16 cellular contexts compared by ENCODE assay signal in genomic region chr15:66476535-66476934, GRCh38. TPM values are rescaled to one million over a fixed set of nuclear protein-coding genes. Genes with fewer than 3 reads are reported as not detected.
DNase-seq lines count a peak whose midpoint lies in the region; ATAC-seq and TF ChIP-seq lines count a peak whose summit lies in the region.
"Had no signal": no experiment of that assay in that cellular context is flagged by ENCODE, and none has a peak within 500 bp of the region (broad histone marks: within the 10 kb centered on the region; RNA-seq: fewer than 3 reads in every experiment).

No MANE protein-coding gene starts in this region.

- no peaks in the 10 kb centered on the region for H3K27me3 Mint-ChIP-seq in activated T-cell treated with anti-CD3 and anti-CD28 coated beads, Interleukin-2, amount 50 U/mL, for 24 hours
- no peaks in the 10 kb centered on the region for H3K27me3 Mint-ChIP-seq in WTC11 (ENCODE audit: low read depth)
- H3K27me3 Mint-ChIP-seq in effector memory CD8-positive, alpha-beta T cell: no peaks in the 10 kb centered on the region
- no peaks in the 10 kb centered on the region for H3K27me3 Mint-ChIP-seq in stimulated activated naive B cell treated with anti-CD40 and anti-IgM and Interleukin-4, amounts not matched to agents 10 μg/mL and 1 μg/mL and 100 μg/mL, for 72 hours

- DNase-seq in activated T-cell treated with anti-CD3 and anti-CD28 coated beads, Interleukin-2, amount 50 U/mL, for 24 hours: no peak
- DNase-seq in activated T-cell treated with anti-CD3 and anti-CD28 coated beads, Interleukin-2, amount 50 U/mL, for 48 hours: no peak
- DNase-seq in WTC11 (ENCODE audit: low spot score) (no peak), NCI-H345 (lab: John Stamatoyannopoulos, UW) (no peak), NCI-H774 (lab: John Stamatoyannopoulos, UW) (no peak)
- no peak for DNase-seq in effector memory CD8-positive, alpha-beta T cell
- no peak for DNase-seq in stimulated activated naive B cell treated with anti-CD40 and anti-IgM and Interleukin-4, amounts not matched to agents 10 μg/mL and 1 μg/mL and 100 μg/mL, for 72 hours
- DNase-seq: body of pancreas; COR-L47; NCI-H2107; pancreas; Peyer's patch; stimulated activated naive CD4-positive, alpha-beta T cell; uterus had no signal

- H3K9me3 Mint-ChIP-seq in activated T-cell treated with anti-CD3 and anti-CD28 coated beads, Interleukin-2, amount 50 U/mL, for 24 hours: no peaks in the 10 kb centered on the region
- no peaks in the 10 kb centered on the region for H3K9me3 Mint-ChIP-seq in WTC11
- H3K9me3 Mint-ChIP-seq in effector memory CD8-positive, alpha-beta T cell: no peaks in the 10 kb centered on the region
- no peaks in the 10 kb centered on the region for H3K9me3 Mint-ChIP-seq in stimulated activated naive B cell treated with anti-CD40 and anti-IgM and Interleukin-4, amounts not matched to agents 10 μg/mL and 1 μg/mL and 100 μg/mL, for 72 hours

- ATAC-seq in WTC11 (no peak), GM21367 (IDR thresholded peaks at IDR 0.05; ENCODE audit: unreplicated experiment) (no peak)
- no peak for ATAC-seq in effector memory CD8-positive, alpha-beta T cell (replicated peaks)
- no peak for ATAC-seq in stimulated activated naive B cell treated with anti-CD40 and anti-IgM and Interleukin-4, amounts not matched to agents 10 μg/mL and 1 μg/mL and 100 μg/mL, for 72 hours (replicated peaks)
- ATAC-seq: body of pancreas, GM12878, pancreas had no signal

- peaks cover 39% of the 10 kb centered on the region for H3K36me3 Mint-ChIP-seq in activated T-cell treated with anti-CD3 and anti-CD28 coated beads, Interleukin-2, amount 50 U/mL, for 24 hours (ENCODE audit: low read depth)
- peaks cover 11% of the 10 kb centered on the region for H3K36me3 Mint-ChIP-seq in WTC11
- peaks cover 7% of the 10 kb centered on the region for H3K36me3 Mint-ChIP-seq in effector memory CD8-positive, alpha-beta T cell (ENCODE audit: insufficient read depth)
- H3K36me3 Mint-ChIP-seq in stimulated activated naive B cell treated with anti-CD40 and anti-IgM and Interleukin-4, amounts not matched to agents 10 μg/mL and 1 μg/mL and 100 μg/mL, for 72 hours: peaks cover 25 to 34% of the 10 kb centered on the region in 2 donors

- H3K4me1 Mint-ChIP-seq in activated T-cell treated with anti-CD3 and anti-CD28 coated beads, Interleukin-2, amount 50 U/mL, for 24 hours (ENCODE audit: low read depth): peaks cover 41% of the 10 kb centered on the region
- peaks cover 63% of the 10 kb centered on the region for H3K4me1 Mint-ChIP-seq in WTC11
- H3K4me1 Mint-ChIP-seq in effector memory CD8-positive, alpha-beta T cell (ENCODE audit: low read depth in 2 of 2): peaks cover 21 to 23% of the 10 kb centered on the region in 2 donors
- peaks cover 24 to 32% of the 10 kb centered on the region in 2 donors for H3K4me1 Mint-ChIP-seq in stimulated activated naive B cell treated with anti-CD40 and anti-IgM and Interleukin-4, amounts not matched to agents 10 μg/mL and 1 μg/mL and 100 μg/mL, for 72 hours

- H3K4me3 Mint-ChIP-seq in activated T-cell treated with anti-CD3 and anti-CD28 coated beads, Interleukin-2, amount 50 U/mL, for 24 hours: no peak overlapping the region
- no peak overlapping the region for H3K4me3 Mint-ChIP-seq in WTC11
- no peak overlapping the region for H3K4me3 Mint-ChIP-seq in effector memory CD8-positive, alpha-beta T cell
- H3K4me3 Mint-ChIP-seq in stimulated activated naive B cell treated with anti-CD40 and anti-IgM and Interleukin-4, amounts not matched to agents 10 μg/mL and 1 μg/mL and 100 μg/mL, for 72 hours: peak overlapping the region in 1 of 2 donors; percentile 0

- no peak for TF ChIP-seq CTCF in WTC11 (IDR thresholded peaks at IDR 0.05)

- peak overlapping the region; percentile 65 for H3K27ac Mint-ChIP-seq in activated T-cell treated with anti-CD3 and anti-CD28 coated beads, Interleukin-2, amount 50 U/mL, for 24 hours
- H3K27ac Mint-ChIP-seq in WTC11: peak overlapping the region; percentile 59
- peak overlapping the region; percentile 33 to 94 for H3K27ac Mint-ChIP-seq in effector memory CD8-positive, alpha-beta T cell
- peak overlapping the region; percentile 65 for H3K27ac Mint-ChIP-seq in stimulated activated naive B cell treated with anti-CD40 and anti-IgM and Interleukin-4, amounts not matched to agents 10 μg/mL and 1 μg/mL and 100 μg/mL, for 72 hours

- CTCF ChIA-PET in WTC11 (lab: Charles Lee): interaction anchor here (3.3 kb wide), 1 partner anchor 22 kb away, joined by 22 read pairs; the partner anchor contains the start of gene SNAPC5

- POLR2A ChIA-PET in WTC11 (lab: Charles Lee): interaction anchor here (0.5 kb wide), 1 partner anchor 51 kb away, joined by 4 read pairs; no protein-coding TSS in a partner anchor

TF ChIP-seq in WTC11, 78 proteins besides CTCF, POLR2A, EP300 and RAD21:
- no peak for TF ChIP-seq ZSCAN18 (CRISPR knock-in tag; IDR thresholded peaks at IDR 0.05)
- no peak for TF ChIP-seq FOXP1 (CRISPR knock-in tag; IDR thresholded peaks at IDR 0.05; ENCODE audit: borderline replicate concordance)
- TF ChIP-seq, protein P1, sequence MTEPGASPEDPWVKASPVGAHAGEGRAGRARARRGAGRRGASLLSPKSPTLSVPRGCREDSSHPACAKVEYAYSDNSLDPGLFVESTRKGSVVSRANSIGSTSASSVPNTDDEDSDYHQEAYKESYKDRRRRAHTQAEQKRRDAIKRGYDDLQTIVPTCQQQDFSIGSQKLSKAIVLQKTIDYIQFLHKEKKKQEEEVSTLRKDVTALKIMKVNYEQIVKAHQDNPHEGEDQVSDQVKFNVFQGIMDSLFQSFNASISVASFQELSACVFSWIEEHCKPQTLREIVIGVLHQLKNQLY (CRISPR knock-in tag; IDR thresholded peaks at IDR 0.05): no peak
- no peak for TF ChIP-seq ZNF317 (CRISPR knock-in tag; IDR thresholded peaks at IDR 0.05; ENCODE audit: borderline replicate concordance, low read depth)
- TF ChIP-seq ZNF232 (CRISPR knock-in tag; IDR thresholded peaks at IDR 0.05): no peak

RNA-seq across cellular contexts. Expression of gene SNAPC5, which starts 21.0 kb away (rescaled TPM):
- 21.1 to 28.7 TPM (median 24.0 TPM) in 3 replicates for total RNA-seq in WTC11 (2021)

RNA-seq across cellular contexts. Expression of gene RPL4, which starts 28.1 kb away (rescaled TPM):
- 3,648 to 4,125 TPM (median 4,060 TPM) in 3 replicates for total RNA-seq in WTC11 (2021)

RNA-seq across cellular contexts. Expression of gene ZWILCH, which starts 28.6 kb away (rescaled TPM):
- total RNA-seq in WTC11 (2021): 41.1 to 50.2 TPM (median 46.6 TPM) in 3 replicates
